In the genomic region with DNA sequence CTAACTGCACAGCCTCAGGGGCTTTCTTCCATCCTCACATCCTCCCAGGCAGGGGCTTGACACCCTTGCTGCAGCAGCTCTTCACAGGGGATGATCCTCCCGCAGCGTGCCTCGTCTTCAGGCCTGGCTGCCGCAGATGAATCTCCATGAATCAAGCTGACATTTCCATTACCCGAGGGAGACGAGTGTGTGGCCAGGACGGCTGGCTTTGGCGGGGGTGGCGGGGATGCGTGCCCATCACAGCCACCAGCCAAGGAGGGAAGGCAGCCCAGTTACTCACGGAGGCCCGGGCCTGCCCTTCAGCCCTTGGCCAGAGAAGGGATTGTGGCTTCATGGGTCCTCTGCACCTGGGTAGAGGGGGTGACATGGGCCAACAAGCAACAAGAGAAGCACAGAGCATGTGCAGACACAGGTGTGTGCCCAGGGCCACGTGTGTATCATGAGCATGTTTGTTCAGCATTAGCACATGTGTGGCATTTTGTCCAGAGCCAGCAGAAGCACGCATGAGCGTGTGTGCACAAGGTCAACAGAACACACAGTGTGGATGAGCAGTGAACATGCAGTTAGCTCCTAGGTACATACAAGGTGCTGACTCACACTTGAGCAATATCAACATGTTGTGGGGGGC, we compare ENCODE assay signal across 33 cellular contexts.
"Had no signal": no experiment of that assay in that cellular context is flagged by ENCODE, and none has a peak within 500 bp of the region (broad histone marks: within the 10 kb centered on the region; RNA-seq: fewer than 3 reads in every experiment).

No MANE protein-coding gene starts in this region.

- H3K36me3 Mint-ChIP-seq: activated naive CD8-positive, alpha-beta T cell treated with anti-CD3 and anti-CD28 coated beads for 36 hours; natural killer cell treated with Interleukin-12 subunit alpha and Interleukin-12 subunit beta and Interleukin-15 and Interleukin-18, amount 100 ng/mL, for 72 hours; stimulated activated naive B cell treated with anti-CD40 and anti-IgM and Interleukin-4, amounts not matched to agents 10 μg/mL and 1 μg/mL and 100 μg/mL, for 72 hours had no signal

- H3K4me3 ChIP-seq: adrenal gland, body of pancreas, cardiac muscle cell, coronary artery, dorsolateral prefrontal cortex, gastroesophageal sphincter, lower lobe of right lung, mucosa of descending colon, pancreas, prostate gland, smooth muscle cell, stomach, thyroid gland, upper lobe of left lung had no signal

- H3K4me1 Mint-ChIP-seq: activated naive CD8-positive, alpha-beta T cell treated with anti-CD3 and anti-CD28 coated beads for 36 hours; stimulated activated naive B cell treated with anti-CD40 and anti-IgM and Interleukin-4, amounts not matched to agents 10 μg/mL and 1 μg/mL and 100 μg/mL, for 72 hours had no signal

- H3K9me3 Mint-ChIP-seq: activated naive CD4-positive, alpha-beta T cell treated with anti-CD3 and anti-CD28 coated beads for 36 hours; activated naive CD8-positive, alpha-beta T cell treated with anti-CD3 and anti-CD28 coated beads for 36 hours; natural killer cell treated with Interleukin-12 subunit alpha and Interleukin-12 subunit beta and Interleukin-15 and Interleukin-18, amount 100 ng/mL, for 72 hours; stimulated activated naive B cell treated with anti-CD40 and anti-IgM and Interleukin-4, amounts not matched to agents 10 μg/mL and 1 μg/mL and 100 μg/mL, for 72 hours had no signal

- H3K27me3 Mint-ChIP-seq: activated naive CD8-positive, alpha-beta T cell treated with anti-CD3 and anti-CD28 coated beads for 36 hours; natural killer cell treated with Interleukin-12 subunit alpha and Interleukin-12 subunit beta and Interleukin-15 and Interleukin-18, amount 100 ng/mL, for 72 hours had no signal

- ATAC-seq: body of pancreas; gastroesophageal sphincter; left colon; lower lobe of right lung; mucosa of descending colon; natural killer cell treated with Interleukin-12 subunit alpha and Interleukin-12 subunit beta and Interleukin-15 and Interleukin-18, amount 100 ng/mL, for 72 hours; pancreas; stimulated activated naive B cell treated with anti-CD40 and anti-IgM and Interleukin-4, amounts not matched to agents 10 μg/mL and 1 μg/mL and 100 μg/mL, for 72 hours had no signal

- DNase-seq: activated CD4-positive, alpha-beta T cell treated with anti-CD3 and anti-CD28 coated beads for 4 hours; activated CD4-positive, alpha-beta T cell treated with anti-CD3 and anti-CD28 coated beads, Interleukin-2, amount 50 U/mL, for 4 hours; activated CD4-positive, CD25-positive, alpha-beta regulatory T cell; activated CD8-positive, alpha-beta memory T cell treated with anti-CD3 and anti-CD28 coated beads for 24 hours; activated effector memory CD4-positive, alpha-beta T cell treated with Interleukin-2 at 50 U/mL for 16 hours; activated naive CD4-positive, alpha-beta T cell treated with anti-CD3 and anti-CD28 coated beads for 36 hours; activated naive CD8-positive, alpha-beta T cell treated with anti-CD3 and anti-CD28 coated beads for 36 hours; adrenal gland; body of pancreas; cerebellar nuclear complex; effector memory CD4-positive, alpha-beta T cell; erythroblast; hippocampal formation; left colon; lower lobe of right lung; mesendoderm; mucosa of descending colon; pancreas; stimulated activated CD4-positive, alpha-beta T cell treated with anti-CD3 and anti-CD28 coated beads, Interleukin-1b, Interleukin-23, amount 100 ng/mL, for 48 hours; stimulated activated CD4-positive, alpha-beta T cell treated with anti-CD3 and anti-CD28 coated beads, Interleukin-4, amount 100 ng/mL, for 4 hours; stimulated activated CD8-positive, alpha-beta memory T cell treated with anti-CD3 and anti-CD28 coated beads, Interleukin-4, amount 100 ng/mL, for 48 hours; stimulated activated naive B cell treated with anti-CD40 and anti-IgM and Interleukin-4, amounts not matched to agents 10 μg/mL and 1 μg/mL and 100 μg/mL, for 72 hours; stomach; thyroid gland had no signal

- H3K4me3 Mint-ChIP-seq: activated naive CD4-positive, alpha-beta T cell treated with anti-CD3 and anti-CD28 coated beads for 36 hours; activated naive CD8-positive, alpha-beta T cell treated with anti-CD3 and anti-CD28 coated beads for 36 hours; natural killer cell treated with Interleukin-12 subunit alpha and Interleukin-12 subunit beta and Interleukin-15 and Interleukin-18, amount 100 ng/mL, for 72 hours; stimulated activated naive B cell treated with anti-CD40 and anti-IgM and Interleukin-4, amounts not matched to agents 10 μg/mL and 1 μg/mL and 100 μg/mL, for 72 hours had no signal

- FAIRE-seq: keratinocyte, pancreas had no signal

- H3K27me3 ChIP-seq: adrenal gland, body of pancreas, cardiac muscle cell, dorsolateral prefrontal cortex, pancreas, thyroid gland, upper lobe of left lung had no signal

- H3K27ac Mint-ChIP-seq: activated naive CD4-positive, alpha-beta T cell treated with anti-CD3 and anti-CD28 coated beads for 36 hours; activated naive CD8-positive, alpha-beta T cell treated with anti-CD3 and anti-CD28 coated beads for 36 hours; natural killer cell treated with Interleukin-12 subunit alpha and Interleukin-12 subunit beta and Interleukin-15 and Interleukin-18, amount 100 ng/mL, for 72 hours; stimulated activated naive B cell treated with anti-CD40 and anti-IgM and Interleukin-4, amounts not matched to agents 10 μg/mL and 1 μg/mL and 100 μg/mL, for 72 hours had no signal

- H3K36me3 ChIP-seq: adrenal gland, cardiac muscle cell, gastroesophageal sphincter, lower lobe of right lung, pancreas, prostate gland, stomach, thyroid gland, upper lobe of left lung had no signal
